Comparison of ENCODE assay signal across 9 cellular contexts in genomic region chr5:82347213-82347947, GRCh38.
DNase-seq lines count a peak whose midpoint lies in the region; ATAC-seq, FAIRE-seq and TF ChIP-seq lines count a peak whose summit lies in the region.
"Had no signal": no experiment of that assay in that cellular context is flagged by ENCODE, and none has a peak within 500 bp of the region (broad histone marks: within the 10 kb centered on the region; RNA-seq: fewer than 3 reads in every experiment).

No MANE protein-coding gene starts in this region.

- BruUV-seq in HepG2 (replicated peaks; lab: Mats Ljungman, UMichigan): no TSS peak

- H2AFZ ChIP-seq in HepG2 (ENCODE audit: low read length): no peak overlapping the region

- no peaks in the 10 kb centered on the region for H4K20me1 ChIP-seq in HepG2 (ENCODE audit: insufficient read depth, low read length)

- in situ Hi-C loops in HepG2 (cut with HindIII; ENCODE audit: extremely low pct_ligation_motif_present, low pct_unique_long_range_greater_than_20kb): loop anchor here (5.0 to 10.0 kb wide), 2 partner anchors 445 to 1127 kb away; partner anchors contain the start of gene VCAN

- no peak overlapping the region for H3K9ac ChIP-seq in HepG2 (ENCODE audit: insufficient read depth, low read depth, low read length)
- no peak overlapping the region for H3K9ac ChIP-seq in endodermal cell (ENCODE audit: extremely low read depth, low read length, poor library complexity, severe bottlenecking)

- 59% methylated on average over 8 of the region's 12 CpGs for WGBS in HepG2 (ENCODE audit: low lambda C conversion rate)
- 77% methylated on average over 5 of the region's 12 CpGs for WGBS in right lobe of liver (ENCODE audit: insufficient coverage, low coverage, low lambda C conversion rate, missing lambda C conversion rate)
- whole genome bisulfite sequencing in endodermal cell (ENCODE audit: insufficient coverage in 1 of 2, insufficient read length in 1 of 2), 2 experiments: 50 to 81% methylated on average over 7 to 12 of the region's 12 CpGs

- no peak overlapping the region for H3K4me2 ChIP-seq in HepG2 (ENCODE audit: low read depth, low read length)

- no peak for FAIRE-seq in HepG2 (lab: Jason Lieb, UNC)

- no peak overlapping the region for H3K4me3 ChIP-seq in HepG2 (replicated peaks in 1 of 3; ENCODE audit: insufficient read depth in 1 of 3, low read depth in 2 of 3, low read length in 3 of 3)
- no peak overlapping the region for H3K4me3 ChIP-seq in right lobe of liver
- H3K4me3 ChIP-seq in endodermal cell (ENCODE audit: low read length): no peak overlapping the region
- H3K4me3 ChIP-seq in mucosa of descending colon: no peak overlapping the region
- H3K4me3 ChIP-seq: body of pancreas had no signal

- H3K36me3 Mint-ChIP-seq in endodermal cell (ENCODE audit: low read depth): no peaks in the 10 kb centered on the region

- POLR2A ChIA-PET in HepG2 (lab: Yijun Ruan, JAX): no interaction called here

- H3K27me3 ChIP-seq in HepG2 (ENCODE audit: control insufficient read depth in 1 of 2, insufficient read depth in 2 of 2, low read length in 2 of 2) (peaks cover 0 to 7% of the 10 kb centered on the region in 2 experiments; a peak in 1 of 5 replicates), right lobe of liver (no peaks in the 10 kb centered on the region), endodermal cell (ENCODE audit: control insufficient read depth, insufficient read depth, low read length, poor library complexity, severe bottlenecking) (peaks cover 13% of the 10 kb centered on the region)
- H3K27me3 ChIP-seq: body of pancreas had no signal

- TF ChIP-seq EP300 in HepG2 (IDR thresholded peaks at IDR 0.05; ENCODE audit: low read depth in 2 of 2, low read length in 2 of 2): no peak
- TF ChIP-seq EP300 in HepG2 (CRISPR knock-in tag; IDR thresholded peaks at IDR 0.05; ENCODE audit: borderline replicate concordance): no peak

- H3K9me3 Mint-ChIP-seq in endodermal cell: no peaks in the 10 kb centered on the region

- no peak overlapping the region for H3K27ac Mint-ChIP-seq in endodermal cell

- TF ChIP-seq POLR2A in HepG2 (IDR thresholded peaks at IDR 0.05; ENCODE audit: insufficient read depth in 1 of 2, low read depth in 2 of 2, low read length in 2 of 2) (no peak), right lobe of liver (IDR thresholded peaks at IDR 0.05) (no peak)

- TF ChIP-seq CTCF in HepG2 (CRISPR knock-in tag; IDR thresholded peaks at IDR 0.05) (no peak), right lobe of liver (IDR thresholded peaks at IDR 0.05) (no peak), endodermal cell (conservative IDR thresholded peaks at IDR 0.05) (no peak), mucosa of descending colon (IDR thresholded peaks at IDR 0.05) (no peak)

- H3K4me3 Mint-ChIP-seq in endodermal cell: no peak overlapping the region

- TF ChIP-seq RAD21 in HepG2 (CRISPR knock-in tag; IDR thresholded peaks at IDR 0.05): no peak

- H3K4me1 ChIP-seq in HepG2 (ENCODE audit: insufficient read depth, low read length): peaks cover 19% of the 10 kb centered on the region
- peaks cover 0 to 5% (median 0%) of the 10 kb centered on the region in 4 donors for H3K4me1 ChIP-seq in right lobe of liver
- peaks cover 2% of the 10 kb centered on the region for H3K4me1 ChIP-seq in endodermal cell (ENCODE audit: control insufficient read depth, insufficient read depth, low read length)
- no peaks in the 10 kb centered on the region for H3K4me1 ChIP-seq in mucosa of descending colon (ENCODE audit: low read depth)

- H3K36me3 ChIP-seq in HepG2 (replicated peaks in 1 of 2; ENCODE audit: control insufficient read depth in 1 of 2, insufficient read depth in 2 of 2, low read length in 2 of 2) (no peaks in the 10 kb centered on the region), right lobe of liver (no peaks in the 10 kb centered on the region), endodermal cell (ENCODE audit: control insufficient read depth, insufficient read depth, low read length) (no peaks in the 10 kb centered on the region), mucosa of descending colon (ENCODE audit: low read depth) (no peaks in the 10 kb centered on the region)

- H3K27me3 Mint-ChIP-seq in endodermal cell (ENCODE audit: insufficient read depth): peaks cover 43% of the 10 kb centered on the region

- H3K9me3 ChIP-seq in HepG2 (ENCODE audit: low read length): no peaks in the 10 kb centered on the region
- no peaks in the 10 kb centered on the region for H3K9me3 ChIP-seq in right lobe of liver
- H3K9me3 ChIP-seq in endodermal cell (ENCODE audit: control insufficient read depth, low read length): no peaks in the 10 kb centered on the region
- no peaks in the 10 kb centered on the region for H3K9me3 ChIP-seq in mucosa of descending colon
- H3K9me3 ChIP-seq: body of pancreas had no signal

- CTCF ChIA-PET in HepG2 (lab: Yijun Ruan, JAX; ENCODE audit: low intra/inter-chr PET ratio, low total read pairs): no interaction called here

- intact Hi-C loops in HepG2 (cut with micrococcal nuclease; ENCODE audit: unreplicated experiment): no loop called here
- intact Hi-C loops in right lobe of liver (cut with DNase I): no loop called here
- intact Hi-C loops in mucosa of descending colon (cut with DNase I, micrococcal nuclease): no loop called here
- intact Hi-C loops in left colon (cut with DNase I, micrococcal nuclease): no loop called here

- ATAC-seq in HepG2 (no peak), right lobe of liver (no peak), mucosa of descending colon (peak; percentile 19), left colon (no peak), HG03175 (IDR thresholded peaks at IDR 0.05; ENCODE audit: unreplicated experiment) (no peak), GM18520 (IDR thresholded peaks at IDR 0.05; ENCODE audit: unreplicated experiment) (no peak)
- ATAC-seq: body of pancreas had no signal

- H3K79me2 ChIP-seq in HepG2 (ENCODE audit: insufficient read depth, low read length): no peaks in the 10 kb centered on the region

- H3K27ac ChIP-seq in HepG2 (ENCODE audit: extremely low read length, insufficient read depth, low read length) (no peak overlapping the region), right lobe of liver (no peak overlapping the region), endodermal cell (ENCODE audit: low read depth, low read length) (peak overlapping the region; percentile 61)
- H3K27ac ChIP-seq: body of pancreas had no signal

- H3K4me1 Mint-ChIP-seq in endodermal cell: peaks cover 7% of the 10 kb centered on the region

- no peak for DNase-seq in HepG2 (ENCODE audit: low spot score)
- DNase-seq in right lobe of liver: no peak
- DNase-seq in endodermal cell: peak; percentile 53
- DNase-seq in mucosa of descending colon: no peak
- no peak for DNase-seq in left colon
- no peak for DNase-seq in SIG-M5 (lab: John Stamatoyannopoulos, UW)

TF ChIP-seq in HepG2, 621 proteins besides CTCF, POLR2A, EP300 and RAD21:
- TF ChIP-seq ZNF687 (CRISPR knock-in tag; IDR thresholded peaks at IDR 0.05): 0 out of 2 replicates have a peak, but pooled peaks have one; percentile 9
- no peak for TF ChIP-seq ZNF3 (CRISPR knock-in tag; IDR thresholded peaks at IDR 0.05)
TF ChIP-seq in HepG2: peak in this region for 1.
